In genomic region chr12:128820723-128821432, GRCh38 we compare ENCODE assay signal across 8 cellular contexts. TPM values are rescaled to one million over a fixed set of nuclear protein-coding genes. Genes with fewer than 3 reads are reported as not detected.
DNase-seq lines count a peak whose midpoint lies in the region; ATAC-seq and TF ChIP-seq lines count a peak whose summit lies in the region.

No MANE protein-coding gene starts in this region.

- H3K79me2 ChIP-seq in hepatocyte, result peaks cover 75% of the 10 kb centered on the region

- H4K20me1 ChIP-seq in hepatocyte (ENCODE audit: insufficient read depth, poor library complexity, severe bottlenecking), result peaks cover 63% of the 10 kb centered on the region

- H3K27ac ChIP-seq in hepatocyte, result no peak overlapping the region

- H3K9me2 ChIP-seq in hepatocyte (replicated peaks; ENCODE audit: insufficient read depth), result no peaks in the 10 kb centered on the region

- H3K9me3 ChIP-seq in hepatocyte (ENCODE audit: low read depth), result no peaks in the 10 kb centered on the region

- 81% methylated on average over 7 of the region's 7 CpGs for WGBS in hepatocyte (ENCODE audit: low lambda C conversion rate, missing lambda C conversion rate)

- H2AFZ ChIP-seq in hepatocyte, result no peak overlapping the region

- intact Hi-C loops in cardiac septum (cut with DNase I), result no loop called here

- no peaks in the 10 kb centered on the region for H3K27me3 ChIP-seq in hepatocyte

- no peak for TF ChIP-seq CTCF in hepatocyte (IDR thresholded peaks at IDR 0.05; ENCODE audit: poor library complexity)

- no peak overlapping the region for H3K4me2 ChIP-seq in hepatocyte

- peak; percentile 60 for ATAC-seq in HG02678 (IDR thresholded peaks at IDR 0.05; ENCODE audit: unreplicated experiment)

- H3K36me3 ChIP-seq in hepatocyte (replicated peaks; ENCODE audit: insufficient read depth, low read depth), result no peaks in the 10 kb centered on the region

- H3K4me1 ChIP-seq in hepatocyte (ENCODE audit: insufficient read depth), result peaks cover 33% of the 10 kb centered on the region

- DNase-seq in activated CD8-positive, alpha-beta memory T cell treated with anti-CD3 and anti-CD28 coated beads for 24 hours, result peak; percentile 52
- no peak for DNase-seq in activated CD8-positive, alpha-beta memory T cell treated with anti-CD3 and anti-CD28 coated beads, Interleukin-2, amount 50 U/mL, for 4 hours
- DNase-seq in NOMO-1 treated with DMSO at 0.1 percent for 48 hours (lab: John Stamatoyannopoulos, UW; ENCODE audit: unreplicated experiment) (peak; percentile 82), cardiac septum (ENCODE audit: low spot score) (peak; percentile 82), NCI-H1048 (lab: John Stamatoyannopoulos, UW) (no peak), hepatocyte (ENCODE audit: low spot score) (no peak)
- no peak for DNase-seq in stimulated activated CD4-positive, alpha-beta T cell treated with anti-CD3 and anti-CD28 coated beads, Interleukin-2, amount 100 ng/mL, for 48 hours

- no peak overlapping the region for H3K4me3 ChIP-seq in hepatocyte

RNA-seq across cellular contexts. Expression of gene SLC15A4, which starts 2.9 kb away (rescaled TPM):
- total RNA-seq in cardiac septum, result 15.8 TPM
- total RNA-seq in hepatocyte, result 34.6 and 48.5 TPM in 2 replicates
- polyA plus RNA-seq in hepatocyte, result 29.9 and 33.6 TPM in 2 replicates

RNA-seq across cellular contexts. Expression of gene GLT1D1, which starts 32.4 kb away (rescaled TPM):
- total RNA-seq in cardiac septum (1.1 TPM), hepatocyte (0.92 and 1.8 TPM in 2 replicates)
- polyA plus RNA-seq in hepatocyte, result 1.1 and 1.9 TPM in 2 replicates

Comparison
In these comparisons a context has a peak if more than half of its experiments do, and no peak if none do; other contexts are left out.
1. DNase-seq: peak in activated CD8-positive, alpha-beta memory T cell treated with anti-CD3 and anti-CD28 coated beads for 24 hours (single experiment), NOMO-1 treated with DMSO at 0.1 percent for 48 hours (single experiment) and cardiac septum (single experiment); none in activated CD8-positive, alpha-beta memory T cell treated with anti-CD3 and anti-CD28 coated beads, Interleukin-2, amount 50 U/mL, for 4 hours (single experiment), NCI-H1048 (single experiment), stimulated activated CD4-positive, alpha-beta T cell treated with anti-CD3 and anti-CD28 coated beads, Interleukin-2, amount 100 ng/mL, for 48 hours (0 of 2) and hepatocyte (single experiment).